In genomic region chr7:6650521-6651011, GRCh38 we compare ENCODE assay signal across 12 cellular contexts.
"Had no signal": no experiment of that assay in that cellular context is flagged by ENCODE, and none has a peak within 500 bp of the region (broad histone marks: within the 10 kb centered on the region; RNA-seq: fewer than 3 reads in every experiment).

No MANE protein-coding gene starts in this region.

- H3K27ac Mint-ChIP-seq: activated T-helper 2 cell treated with anti-CD3 and anti-CD28 coated beads, Interferon-gamma antibody, Interleukin-2, Interleukin-4, amounts not matched to agents 10 μg/mL and 5 μg/mL and 100 μg/mL, durations not matched to agents 14 hours and 24 hours and 36 hours; nephron; stimulated activated effector memory CD8-positive, alpha-beta T cell treated with anti-CD3 and anti-CD28 coated beads, Interleukin-12 subunit alpha, Interleukin-12 subunit beta, amount 100 ng/mL, for 72 hours had no signal

- H3K9me3 Mint-ChIP-seq: stimulated activated effector memory CD8-positive, alpha-beta T cell treated with anti-CD3 and anti-CD28 coated beads, Interleukin-12 subunit alpha, Interleukin-12 subunit beta, amount 100 ng/mL, for 72 hours had no signal

- H3K4me3 Mint-ChIP-seq: nephron; stimulated activated effector memory CD8-positive, alpha-beta T cell treated with anti-CD3 and anti-CD28 coated beads, Interleukin-12 subunit alpha, Interleukin-12 subunit beta, amount 100 ng/mL, for 72 hours had no signal

- H3K4me1 ChIP-seq: foreskin keratinocyte had no signal

- H3K4me3 ChIP-seq: cardiac muscle cell, thoracic aorta had no signal

- H3K4me1 Mint-ChIP-seq: nephron; stimulated activated effector memory CD8-positive, alpha-beta T cell treated with anti-CD3 and anti-CD28 coated beads, Interleukin-12 subunit alpha, Interleukin-12 subunit beta, amount 100 ng/mL, for 72 hours had no signal

- H3K27me3 ChIP-seq: cardiac muscle cell, foreskin keratinocyte had no signal

- ATAC-seq: foreskin keratinocyte; stimulated activated effector memory CD8-positive, alpha-beta T cell treated with anti-CD3 and anti-CD28 coated beads, Interleukin-12 subunit alpha, Interleukin-12 subunit beta, amount 100 ng/mL, for 72 hours had no signal

- H3K9me3 ChIP-seq: thoracic aorta had no signal

- H3K27ac ChIP-seq: cardiac muscle cell, foreskin keratinocyte, thoracic aorta, VCaP had no signal

- DNase-seq: activated CD4-positive, alpha-beta T cell treated with anti-CD3 and anti-CD28 coated beads, Interleukin-2, amount 50 U/mL, for 48 hours; activated naive CD4-positive, alpha-beta T cell treated with anti-CD3 and anti-CD28 coated beads, Interleukin-2, amount 50 U/mL, for 16 hours; cortex of kidney; effector CD4-positive, alpha-beta T cell; foreskin keratinocyte; glutamatergic neuron had no signal
